In genomic region chr7:12961910-12962309, GRCh38 we compare ENCODE assay signal across 20 cellular contexts.
"Had no signal": no experiment of that assay in that cellular context is flagged by ENCODE, and none has a peak within 500 bp of the region (broad histone marks: within the 10 kb centered on the region; RNA-seq: fewer than 3 reads in every experiment).

No MANE protein-coding gene starts in this region.

- H3K36me3 ChIP-seq: adrenal gland, colonic mucosa, gastroesophageal sphincter, right lobe of liver, spleen, transverse colon had no signal

- H3K9me3 ChIP-seq: adrenal gland, colonic mucosa, gastroesophageal sphincter, right lobe of liver, spleen, transverse colon had no signal

- H3K4me1 ChIP-seq: adrenal gland, colonic mucosa, gastroesophageal sphincter, right lobe of liver, spleen, transverse colon had no signal

- H3K4me3 ChIP-seq: adrenal gland, colonic mucosa, gastroesophageal sphincter, hepatocyte, right lobe of liver, spleen, transverse colon had no signal

- H3K27ac ChIP-seq: adrenal gland, colonic mucosa, gastroesophageal sphincter, hepatocyte, right lobe of liver, spleen, transverse colon had no signal

- ATAC-seq: activated CD8-positive, alpha-beta T cell treated with anti-CD3 and anti-CD28 coated beads, Interleukin-2, amount 10 ng/mL, durations not matched to agents 7 days and 5 days; gastroesophageal sphincter; right lobe of liver; stimulated activated naive B cell treated with anti-CD40 and anti-IgM and Interleukin-4, amounts not matched to agents 10 μg/mL and 1 μg/mL and 100 μg/mL, for 72 hours; WTC11 had no signal

- DNase-seq: activated CD4-positive, alpha-beta T cell treated with anti-CD3 and anti-CD28 coated beads for 48 hours; activated CD8-positive, alpha-beta memory T cell treated with anti-CD3 and anti-CD28 coated beads, Interleukin-2, amount 50 U/mL, for 48 hours; activated CD8-positive, alpha-beta T cell treated with anti-CD3 and anti-CD28 coated beads, Interleukin-2, amount 10 ng/mL, durations not matched to agents 7 days and 5 days; activated naive CD4-positive, alpha-beta T cell treated with anti-CD3 and anti-CD28 coated beads, Interleukin-2, amount 50 U/mL, for 16 hours; adrenal gland; caudate nucleus; colonic mucosa; kidney; nucleus accumbens; right lobe of liver; spleen; stimulated activated CD4-positive, alpha-beta T cell treated with anti-CD3 and anti-CD28 coated beads, Interleukin-1b, Interleukin-23, amount 100 ng/mL, for 48 hours; stimulated activated naive B cell treated with anti-CD40 and anti-IgM and Interleukin-4, amounts not matched to agents 10 μg/mL and 1 μg/mL and 100 μg/mL, for 72 hours; substantia nigra; SW 1271; T-helper 9 cell; transverse colon had no signal

- H2AFZ ChIP-seq: hepatocyte had no signal

- H3K27me3 ChIP-seq: adrenal gland, colonic mucosa, gastroesophageal sphincter, hepatocyte, right lobe of liver, spleen, transverse colon had no signal
